Comparison of ENCODE assay signal across 19 cellular contexts in the genomic region with DNA sequence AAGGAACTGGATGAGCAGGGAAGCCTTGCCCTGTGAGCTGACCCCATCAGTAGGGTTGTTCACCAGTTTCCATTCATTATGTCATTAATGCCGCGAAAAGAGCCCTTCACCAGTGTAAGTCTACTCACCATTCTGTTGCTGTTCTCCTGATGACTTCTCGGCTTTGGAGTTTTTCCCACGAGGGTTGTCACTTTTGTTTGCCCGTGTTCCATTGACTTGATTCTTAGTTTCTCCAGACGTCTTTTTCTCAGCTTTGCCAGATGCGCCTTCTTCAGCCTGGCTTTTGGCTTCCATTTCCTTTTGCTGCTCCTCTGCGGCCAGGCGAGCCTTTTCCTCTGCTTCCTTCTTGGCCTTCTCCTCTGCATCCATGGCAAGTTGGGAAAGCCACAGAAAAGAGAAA.
A peak's percentile ranks its signal among the peaks of the same experiment; 100 is the strongest.
DNase-seq lines count a peak whose midpoint lies in the region; ATAC-seq and TF ChIP-seq lines count a peak whose summit lies in the region.
"Had no signal": no experiment of that assay in that cellular context is flagged by ENCODE, and none has a peak within 500 bp of the region (broad histone marks: within the 10 kb centered on the region; RNA-seq: fewer than 3 reads in every experiment).

No MANE protein-coding gene starts in this region.

- 76 to 85% methylated on average over 9 of the region's 9 CpGs for WGBS in testis, 2 donors

- H3K4me1 ChIP-seq in PC-3 (ENCODE audit: insufficient read depth, low read length) (peaks cover 57% of the 10 kb centered on the region), testis (no peaks in the 10 kb centered on the region)

- no peak for TF ChIP-seq CTCF in PC-3 (conservative IDR thresholded peaks at IDR 0.05; ENCODE audit: low read depth, low read length)
- no peak for TF ChIP-seq CTCF in testis (IDR thresholded peaks at IDR 0.05)

- peaks cover 4% of the 10 kb centered on the region for H3F3A ChIP-seq in PC-3 (ENCODE audit: low read length, unreplicated experiment)

- H4K20me1 ChIP-seq in PC-3 (ENCODE audit: low read length) = no peaks in the 10 kb centered on the region

- intact Hi-C loops in PC-3 (cut with micrococcal nuclease) (loop anchor here (2.0 to 5.0 kb wide), 4 partner anchors 67 to 277 kb away; no protein-coding TSS in a partner anchor), testis (cut with DNase I; ENCODE audit: low total_unique reads) (no loop called here)

- no peaks in the 10 kb centered on the region for H3K9me2 ChIP-seq in PC-3 (replicated peaks; ENCODE audit: low read length)

- DNase-seq in EL = peak; percentile 17
- DNase-seq in PC-3 = peak; percentile 84
- DNase-seq in dermis blood vessel endothelial cell = peak; percentile 63
- no peak for DNase-seq in NCI-H1417 treated with DMSO at 0.1 percent for 48 hours (lab: John Stamatoyannopoulos, UW)
- DNase-seq in T1000 (lab: John Stamatoyannopoulos, UW) = no peak
- DNase-seq in testis = no peak
- no peak for DNase-seq in C1 segment of cervical spinal cord (lab: John Stamatoyannopoulos, UW)
- DNase-seq: AML-193; DMS 273 treated with DMSO at 0.1 percent for 48 hours; H7; Kasumi-1; MM.1S; NCI-H1092; NCI-H146; NCI-H2029 treated with DMSO at 0.1 percent for 48 hours; NCI-H2171 treated with DMSO at 0.1 percent for 48 hours; NCI-H748 treated with DMSO at 0.1 percent for 48 hours; NK-92 treated with Interleukin-12 subunit alpha and Interleukin-12 subunit beta, amount 100 ng/mL, for 24 hours; Right ventricle myocardium superior had no signal

- peaks cover 41% of the 10 kb centered on the region for H3K79me2 ChIP-seq in PC-3 (ENCODE audit: low read length)

- H3K4me2 ChIP-seq in PC-3 (ENCODE audit: low read length) = peak overlapping the region; percentile 96

- ATAC-seq in PC-3 = peak; percentile 33

- H3K36me3 ChIP-seq in PC-3 (ENCODE audit: low read depth, low read length) (peaks cover 5% of the 10 kb centered on the region; the same call in 1 of the 2 replicates), testis (ENCODE audit: low read depth, missing control alignments) (no peaks in the 10 kb centered on the region)

- H3K9me3 ChIP-seq in PC-3 (ENCODE audit: low read length) (no peaks in the 10 kb centered on the region), testis (no peaks in the 10 kb centered on the region)

- POLR2A ChIA-PET in PC-3 (lab: Charles Lee; ENCODE audit: unreplicated experiment) = interaction anchor here (0.6 to 1.4 kb wide), 3 partner anchors 109 to 140 kb away, joined by 3 to 12 read pairs (median 5); no protein-coding TSS in a partner anchor

- H3K27me3 ChIP-seq in PC-3 (ENCODE audit: low read length) = no peaks in the 10 kb centered on the region
- no peaks in the 10 kb centered on the region for H3K27me3 ChIP-seq in testis

- CTCF ChIA-PET in PC-3 (lab: Charles Lee) = interaction anchor here (1.0 kb wide), 1 partner anchor 347 kb away, joined by 4 read pairs; no protein-coding TSS in a partner anchor

- H3K9ac ChIP-seq in PC-3 (ENCODE audit: low read length) = peak overlapping the region; percentile 68

- H3K27ac ChIP-seq in PC-3 (ENCODE audit: low read length) (peak overlapping the region; percentile 94), testis (no peak overlapping the region)

- TSS peak; percentile 65 for BruUV-seq in PC-3 (replicated peaks; lab: Mats Ljungman, UMichigan)

- H3K4me3 ChIP-seq in PC-3 (ENCODE audit: low read length) = peak overlapping the region; percentile 70
- no peak overlapping the region for H3K4me3 ChIP-seq in testis

- peak overlapping the region; percentile 79 for H2AFZ ChIP-seq in PC-3 (ENCODE audit: low read length)

- TF ChIP-seq POLR2A in testis (IDR thresholded peaks at IDR 0.05) = no peak

Comparison
In these comparisons a context has a peak if more than half of its experiments do, and no peak if none do; other contexts are left out.
1. DNase-seq: peak in EL (single experiment), PC-3 (single experiment) and dermis blood vessel endothelial cell (single experiment); none in NCI-H1417 treated with DMSO at 0.1 percent for 48 hours (single experiment), T1000 (single experiment), testis (single experiment) and C1 segment of cervical spinal cord (0 of 14).